ENCODE assay signal across 16 cellular contexts in the genomic region with DNA sequence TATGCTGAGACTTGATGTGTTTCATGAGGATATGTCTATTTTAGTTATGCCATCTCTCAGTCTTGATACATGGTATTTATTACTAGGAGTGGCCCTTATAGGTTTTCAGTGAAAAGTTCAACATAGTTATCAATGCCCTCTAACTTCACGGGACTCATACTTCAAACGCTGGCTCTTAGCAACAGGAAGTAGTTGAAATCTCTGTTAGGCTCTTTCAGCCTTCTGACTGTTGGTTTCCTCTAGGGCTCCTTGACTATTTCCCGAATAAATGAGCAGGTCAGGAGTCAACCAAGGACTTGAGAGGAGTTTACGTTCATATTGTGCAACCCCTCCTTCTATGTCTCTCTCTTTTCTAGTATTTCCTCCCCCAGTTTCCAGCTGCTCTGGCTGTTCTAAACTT.
DNase-seq lines count a peak whose midpoint lies in the region; ATAC-seq and TF ChIP-seq lines count a peak whose summit lies in the region.
"Had no signal": no experiment of that assay in that cellular context is flagged by ENCODE, and none has a peak within 500 bp of the region (broad histone marks: within the 10 kb centered on the region; RNA-seq: fewer than 3 reads in every experiment).

No MANE protein-coding gene starts in this region.

- intact Hi-C loops in mucosa of descending colon (cut with DNase I, micrococcal nuclease), result no loop called here

- H3K36me3 ChIP-seq in mucosa of descending colon (ENCODE audit: low read depth), result no peaks in the 10 kb centered on the region

- no peaks in the 10 kb centered on the region for H3K4me1 ChIP-seq in mucosa of descending colon (ENCODE audit: low read depth)

- peak; percentile 9 for DNase-seq in HCEC 1CT
- peak; percentile 1 for DNase-seq in fibroblast of villous mesenchyme (ENCODE audit: low read depth)
- DNase-seq in mucosa of descending colon, result no peak
- DNase-seq in NCI-H2196 (lab: John Stamatoyannopoulos, UW; ENCODE audit: unreplicated experiment), result no peak
- no peak for DNase-seq in COR-L47 (lab: John Stamatoyannopoulos, UW)
- no peak for DNase-seq in NCI-H446 (lab: John Stamatoyannopoulos, UW)
- DNase-seq: ACHN, AML-193, DMS79, NCI-H1417, NCI-H187 treated with DMSO at 0.1 percent for 48 hours, NCI-H82, Right ventricle myocardium superior had no signal

- ATAC-seq in mucosa of descending colon, result peak; percentile 61
- ATAC-seq in GM21786 (IDR thresholded peaks at IDR 0.05; ENCODE audit: unreplicated experiment), result no peak
- ATAC-seq: HCT116 had no signal

- TF ChIP-seq CTCF in fibroblast of villous mesenchyme (IDR thresholded peaks at IDR 0.05; ENCODE audit: insufficient read depth, low read depth, low read length) (no peak), mucosa of descending colon (IDR thresholded peaks at IDR 0.05) (no peak)

- H3K9me3 ChIP-seq in mucosa of descending colon, result no peaks in the 10 kb centered on the region

- H3K4me3 ChIP-seq in fibroblast of villous mesenchyme (ENCODE audit: low read depth, low read length), result no peak overlapping the region
- H3K4me3 ChIP-seq in mucosa of descending colon, result no peak overlapping the region
- H3K4me3 ChIP-seq: SK-N-MC had no signal

Comparison
In these comparisons a context has a peak if more than half of its experiments do, and no peak if none do; other contexts are left out.
1. DNase-seq: peak in HCEC 1CT (single experiment) and fibroblast of villous mesenchyme (single experiment); none in mucosa of descending colon (0 of 3), NCI-H2196 (single experiment), COR-L47 (single experiment) and NCI-H446 (0 of 2).